Comparison of ENCODE assay signal across 34 cellular contexts in the genomic region with DNA sequence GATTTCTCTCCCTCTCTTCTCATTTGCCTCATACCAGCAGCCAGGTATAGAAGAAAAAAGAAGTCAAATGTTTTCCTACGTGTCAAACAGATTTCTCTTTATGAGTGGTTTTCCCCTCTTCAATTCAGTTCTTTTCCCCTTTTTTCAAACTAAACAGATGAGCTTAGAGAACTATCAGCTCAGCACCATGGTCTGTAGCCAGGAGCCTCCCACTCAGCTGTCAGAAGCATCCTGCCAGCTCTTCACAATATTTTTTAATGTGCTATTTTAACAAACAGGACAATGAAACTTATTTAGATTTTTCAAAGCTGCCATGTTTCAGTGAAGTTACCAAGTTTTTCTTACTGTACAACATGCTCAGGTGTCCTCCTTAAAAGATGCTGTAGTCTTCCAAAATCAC.
"Had no signal": no experiment of that assay in that cellular context is flagged by ENCODE, and none has a peak within 500 bp of the region (broad histone marks: within the 10 kb centered on the region; RNA-seq: fewer than 3 reads in every experiment).

No MANE protein-coding gene starts in this region.

- ATAC-seq: activated CD4-positive, alpha-beta T cell treated with anti-CD3 and anti-CD28 coated beads for 36 hours; activated CD4-positive, CD25-positive, alpha-beta regulatory T cell treated with anti-CD3 and anti-CD28 coated beads, Interleukin-2, amount 50 U/mL, for 24 hours; activated CD8-positive, alpha-beta memory T cell treated with anti-CD3 and anti-CD28 coated beads, Interleukin-2, amount 10 ng/mL, durations not matched to agents 7 days and 5 days; activated CD8-positive, alpha-beta T cell treated with anti-CD3 and anti-CD28 coated beads, Interleukin-2, amount 10 ng/mL, durations not matched to agents 7 days and 5 days; activated naive CD8-positive, alpha-beta T cell treated with anti-CD3 and anti-CD28 coated beads, Interleukin-2, amount 50 U/mL, for 24 hours had no signal

- H3K4me3 ChIP-seq: ascending aorta, cardiac muscle cell had no signal

- DNase-seq: activated B cell treated with CpG ODN at 0.5 μM for 24 hours; activated CD4-positive, alpha-beta memory T cell treated with anti-CD3 and anti-CD28 coated beads, Interleukin-2, amount 10 ng/mL, durations not matched to agents 7 days and 5 days; activated CD4-positive, alpha-beta T cell treated with anti-CD3 and anti-CD28 coated beads for 1 hour; activated CD4-positive, alpha-beta T cell treated with anti-CD3 and anti-CD28 coated beads for 36 hours; activated CD4-positive, alpha-beta T cell treated with anti-CD3 and anti-CD28 coated beads for 48 hours; activated CD4-positive, alpha-beta T cell treated with anti-CD3 and anti-CD28 coated beads, Interleukin-2, amount 10 ng/mL, durations not matched to agents 7 days and 5 days; activated CD4-positive, alpha-beta T cell treated with anti-CD3 and anti-CD28 coated beads, Interleukin-2, amount 50 U/mL, for 48 hours; activated CD8-positive, alpha-beta memory T cell treated with anti-CD3 and anti-CD28 coated beads for 24 hours; activated CD8-positive, alpha-beta memory T cell treated with anti-CD3 and anti-CD28 coated beads, Interleukin-2, amount 10 ng/mL, durations not matched to agents 7 days and 5 days; activated CD8-positive, alpha-beta memory T cell treated with anti-CD3 and anti-CD28 coated beads, Interleukin-2, amount 50 U/mL, for 48 hours; activated CD8-positive, alpha-beta T cell treated with anti-CD3 and anti-CD28 coated beads, Interleukin-2, amount 10 ng/mL, durations not matched to agents 7 days and 5 days; activated effector memory CD4-positive, alpha-beta T cell treated with Interleukin-2 at 50 U/mL for 16 hours; activated gamma-delta T cell; activated naive CD4-positive, alpha-beta T cell treated with anti-CD3 and anti-CD28 coated beads, Interleukin-2, amount 10 ng/mL, durations not matched to agents 7 days and 5 days; activated naive CD4-positive, alpha-beta T cell treated with Interleukin-2 at 50 U/mL for 16 hours; activated naive CD8-positive, alpha-beta T cell treated with anti-CD3 and anti-CD28 coated beads, Interleukin-2, amount 10 ng/mL, durations not matched to agents 7 days and 5 days; activated naive CD8-positive, alpha-beta T cell treated with anti-CD3 and anti-CD28 coated beads, Interleukin-2, amount 50 U/mL, for 24 hours; activated T-cell treated with anti-CD3 and anti-CD28 coated beads, Interleukin-2, amount 50 U/mL, for 24 hours; activated T-cell treated with anti-CD3 and anti-CD28 coated beads, Interleukin-2, amount 50 U/mL, for 48 hours; cerebellar nuclear complex; T-helper 1 cell; T-helper 2 cell; T-helper 9 cell had no signal

- H3K27ac ChIP-seq: ascending aorta, cardiac muscle cell, VCaP had no signal

- H3K27ac Mint-ChIP-seq: activated B cell treated with CpG ODN at 0.5 μM for 24 hours; activated CD4-positive, alpha-beta memory T cell treated with anti-CD3 and anti-CD28 coated beads, Interleukin-2, amount 10 ng/mL, durations not matched to agents 7 days and 5 days; activated CD4-positive, alpha-beta T cell treated with anti-CD3 and anti-CD28 coated beads for 36 hours; activated CD4-positive, alpha-beta T cell treated with anti-CD3 and anti-CD28 coated beads, Interleukin-2, amount 10 ng/mL, durations not matched to agents 7 days and 5 days; activated CD8-positive, alpha-beta memory T cell treated with anti-CD3 and anti-CD28 coated beads, Interleukin-2, amount 10 ng/mL, durations not matched to agents 7 days and 5 days; activated CD8-positive, alpha-beta T cell treated with anti-CD3 and anti-CD28 coated beads, Interleukin-2, amount 10 ng/mL, durations not matched to agents 7 days and 5 days; activated naive CD4-positive, alpha-beta T cell treated with anti-CD3 and anti-CD28 coated beads, Interleukin-2, amount 10 ng/mL, durations not matched to agents 7 days and 5 days; activated naive CD4-positive, alpha-beta T cell treated with anti-CD3 and anti-CD28 coated beads, Interleukin-2, amount 50 U/mL, for 24 hours; activated naive CD8-positive, alpha-beta T cell; activated naive CD8-positive, alpha-beta T cell treated with anti-CD3 and anti-CD28 coated beads, Interleukin-2, amount 10 ng/mL, durations not matched to agents 7 days and 5 days; activated naive CD8-positive, alpha-beta T cell treated with anti-CD3 and anti-CD28 coated beads, Interleukin-2, amount 50 U/mL, for 24 hours; activated T-cell treated with anti-CD3 and anti-CD28 coated beads, Interleukin-2, amount 50 U/mL, for 24 hours; activated T-helper 2 cell treated with anti-CD3 and anti-CD28 coated beads, Interferon-gamma antibody, Interleukin-2, Interleukin-4, amounts not matched to agents 10 μg/mL and 5 μg/mL and 100 μg/mL, durations not matched to agents 14 hours and 24 hours and 36 hours; T-helper 1 cell treated with Interleukin-12 subunit alpha and Interleukin-12 subunit beta and Interleukin-4 antibody, amounts not matched to agents 30 μg/mL and 1 μg/mL, for 36 hours; T-helper 2 cell treated with Interferon-gamma antibody and Interleukin-4, amounts not matched to agents 5 μg/mL and 100 μg/mL, for 36 hours had no signal

- H3K36me3 ChIP-seq: ascending aorta had no signal

- H3K9me3 ChIP-seq: ascending aorta had no signal

- H3K36me3 Mint-ChIP-seq: activated CD8-positive, alpha-beta memory T cell treated with anti-CD3 and anti-CD28 coated beads, Interleukin-2, amount 10 ng/mL, durations not matched to agents 7 days and 5 days; activated naive CD4-positive, alpha-beta T cell treated with anti-CD3 and anti-CD28 coated beads, Interleukin-2, amount 10 ng/mL, durations not matched to agents 7 days and 5 days; activated naive CD8-positive, alpha-beta T cell; brain had no signal

- H3K27me3 ChIP-seq: ascending aorta, cardiac muscle cell had no signal

- H3K4me1 ChIP-seq: ascending aorta had no signal

- H3K4me1 Mint-ChIP-seq: activated B cell treated with CpG ODN at 0.5 μM for 24 hours had no signal

- H3K9me3 Mint-ChIP-seq: activated B cell treated with CpG ODN at 0.5 μM for 24 hours; activated CD4-positive, alpha-beta memory T cell treated with anti-CD3 and anti-CD28 coated beads, Interleukin-2, amount 10 ng/mL, durations not matched to agents 7 days and 5 days; activated CD4-positive, alpha-beta T cell treated with anti-CD3 and anti-CD28 coated beads, Interleukin-2, amount 10 ng/mL, durations not matched to agents 7 days and 5 days; activated naive CD4-positive, alpha-beta T cell treated with anti-CD3 and anti-CD28 coated beads, Interleukin-2, amount 10 ng/mL, durations not matched to agents 7 days and 5 days; activated naive CD4-positive, alpha-beta T cell treated with anti-CD3 and anti-CD28 coated beads, Interleukin-2, amount 50 U/mL, for 24 hours; activated naive CD8-positive, alpha-beta T cell treated with anti-CD3 and anti-CD28 coated beads, Interleukin-2, amount 50 U/mL, for 24 hours; activated T-cell treated with anti-CD3 and anti-CD28 coated beads, Interleukin-2, amount 50 U/mL, for 24 hours; activated T-helper 2 cell treated with anti-CD3 and anti-CD28 coated beads, Interferon-gamma antibody, Interleukin-2, Interleukin-4, amounts not matched to agents 10 μg/mL and 5 μg/mL and 100 μg/mL, durations not matched to agents 14 hours and 24 hours and 36 hours; brain; central memory CD8-positive, alpha-beta T cell; T-helper 1 cell treated with Interleukin-12 subunit alpha and Interleukin-12 subunit beta and Interleukin-4 antibody, amounts not matched to agents 30 μg/mL and 1 μg/mL, for 36 hours; T-helper 2 cell treated with Interferon-gamma antibody and Interleukin-4, amounts not matched to agents 5 μg/mL and 100 μg/mL, for 36 hours had no signal

- H3K4me3 Mint-ChIP-seq: activated B cell treated with CpG ODN at 0.5 μM for 24 hours; activated CD4-positive, alpha-beta memory T cell treated with anti-CD3 and anti-CD28 coated beads, Interleukin-2, amount 10 ng/mL, durations not matched to agents 7 days and 5 days; activated CD4-positive, alpha-beta T cell treated with anti-CD3 and anti-CD28 coated beads for 36 hours; activated CD4-positive, alpha-beta T cell treated with anti-CD3 and anti-CD28 coated beads, Interleukin-2, amount 10 ng/mL, durations not matched to agents 7 days and 5 days; activated CD8-positive, alpha-beta memory T cell treated with anti-CD3 and anti-CD28 coated beads, Interleukin-2, amount 10 ng/mL, durations not matched to agents 7 days and 5 days; activated CD8-positive, alpha-beta T cell treated with anti-CD3 and anti-CD28 coated beads, Interleukin-2, amount 10 ng/mL, durations not matched to agents 7 days and 5 days; activated naive CD4-positive, alpha-beta T cell treated with anti-CD3 and anti-CD28 coated beads, Interleukin-2, amount 10 ng/mL, durations not matched to agents 7 days and 5 days; activated naive CD4-positive, alpha-beta T cell treated with anti-CD3 and anti-CD28 coated beads, Interleukin-2, amount 50 U/mL, for 24 hours; activated naive CD8-positive, alpha-beta T cell; activated naive CD8-positive, alpha-beta T cell treated with anti-CD3 and anti-CD28 coated beads, Interleukin-2, amount 10 ng/mL, durations not matched to agents 7 days and 5 days; activated naive CD8-positive, alpha-beta T cell treated with anti-CD3 and anti-CD28 coated beads, Interleukin-2, amount 50 U/mL, for 24 hours; activated T-cell treated with anti-CD3 and anti-CD28 coated beads, Interleukin-2, amount 50 U/mL, for 24 hours; brain; central memory CD8-positive, alpha-beta T cell; T-helper 1 cell treated with Interleukin-12 subunit alpha and Interleukin-12 subunit beta and Interleukin-4 antibody, amounts not matched to agents 30 μg/mL and 1 μg/mL, for 36 hours; T-helper 2 cell treated with Interferon-gamma antibody and Interleukin-4, amounts not matched to agents 5 μg/mL and 100 μg/mL, for 36 hours had no signal
